Comparison of ENCODE assay signal across 18 cellular contexts in the genomic region with DNA sequence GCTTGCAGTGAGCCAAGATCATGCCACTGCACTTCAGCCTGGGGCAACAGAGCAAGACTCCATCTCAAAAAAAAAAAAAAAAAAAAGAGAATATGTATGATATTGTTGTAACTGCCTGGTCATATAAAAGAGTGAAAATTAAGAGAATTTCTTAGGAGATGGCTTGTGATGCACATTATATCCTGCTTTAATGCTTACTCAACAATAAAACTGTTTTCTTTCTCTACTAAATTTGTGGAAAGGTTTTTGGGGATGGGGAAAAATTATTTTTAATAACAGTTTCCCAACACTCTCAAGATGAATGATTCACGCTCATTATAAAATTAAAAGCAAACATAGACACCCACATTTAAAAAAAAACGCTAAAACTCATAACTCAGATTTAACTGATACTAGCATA.
DNase-seq lines count a peak whose midpoint lies in the region; ATAC-seq and TF ChIP-seq lines count a peak whose summit lies in the region.
"Had no signal": no experiment of that assay in that cellular context is flagged by ENCODE, and none has a peak within 500 bp of the region (broad histone marks: within the 10 kb centered on the region; RNA-seq: fewer than 3 reads in every experiment).

No MANE protein-coding gene starts in this region.

- no peak overlapping the region for H2AFZ ChIP-seq in GM23338
- H2AFZ ChIP-seq: GM23248 had no signal

- POLR2A ChIA-PET in WTC11 (lab: Charles Lee), result no interaction called here

- no peaks in the 10 kb centered on the region for H4K20me1 ChIP-seq in GM23338 (replicated peaks; ENCODE audit: insufficient read depth)
- H4K20me1 ChIP-seq: BLaER1 had no signal

- ATAC-seq in GM23338 (no peak), WTC11 (no peak)
- ATAC-seq: CD8-positive, alpha-beta T cell; GM12878 had no signal

- H3K4me3 ChIP-seq in GM23338 (no peak overlapping the region), iPS-18a (ENCODE audit: low read length) (peak overlapping the region; percentile 51)
- H3K4me3 ChIP-seq: BLaER1, GM12878, GM23248, HAP-1 had no signal

- CTCF ChIA-PET in WTC11 (lab: Charles Lee), result no interaction called here

- no peaks in the 10 kb centered on the region for H3K79me2 ChIP-seq in GM23338 (replicated peaks; ENCODE audit: insufficient read depth)

- H3K9me3 Mint-ChIP-seq in GM23338 (peaks cover 10% of the 10 kb centered on the region; the same call in 1 of the 3 replicates), WTC11 (peaks cover 21% of the 10 kb centered on the region)

- H3K9me3 ChIP-seq in iPS-18a (ENCODE audit: control insufficient read depth, low read depth, low read length), result no peaks in the 10 kb centered on the region
- H3K9me3 ChIP-seq: BLaER1, HAP-1 had no signal

- peaks cover 3% of the 10 kb centered on the region for H3K27me3 Mint-ChIP-seq in GM23338 (ENCODE audit: insufficient read depth, low read depth, poor library complexity)
- no peaks in the 10 kb centered on the region for H3K27me3 Mint-ChIP-seq in WTC11 (ENCODE audit: low read depth)
- H3K27me3 Mint-ChIP-seq: B cell; CD4-positive, CD25-positive, alpha-beta regulatory T cell had no signal

- H3K4me1 ChIP-seq in GM23338 (ENCODE audit: insufficient read depth) (peaks cover 10% of the 10 kb centered on the region; the same call in 1 of the 2 replicates), iPS-18a (ENCODE audit: control insufficient read depth, low read depth, low read length) (peaks cover 12% of the 10 kb centered on the region)
- H3K4me1 ChIP-seq: BLaER1 had no signal

- H3K4me1 Mint-ChIP-seq in GM23338 (peaks cover 6% of the 10 kb centered on the region; the same call in 2 of the 3 replicates), WTC11 (peaks cover 12% of the 10 kb centered on the region)
- H3K4me1 Mint-ChIP-seq: B cell; CD4-positive, CD25-positive, alpha-beta regulatory T cell had no signal

- H3K27ac Mint-ChIP-seq in GM23338 (no peak overlapping the region), WTC11 (0 out of 2 replicates have a peak overlapping the region, but pooled peaks have one; percentile 70)
- H3K27ac Mint-ChIP-seq: B cell; CD4-positive, CD25-positive, alpha-beta regulatory T cell; CD8-positive, alpha-beta T cell had no signal

- no peak overlapping the region for H3K4me2 ChIP-seq in GM23338
- H3K4me2 ChIP-seq: BLaER1 had no signal

- H3K9me2 ChIP-seq in GM23338 (ENCODE audit: insufficient read depth), result peaks cover 12% of the 10 kb centered on the region; the same call in 1 of the 2 replicates

- H3K36me3 Mint-ChIP-seq in GM23338 (ENCODE audit: low read depth) (peaks cover 24% of the 10 kb centered on the region; the same call in 2 of the 3 replicates), WTC11 (peaks cover 28% of the 10 kb centered on the region)
- H3K36me3 Mint-ChIP-seq: CD4-positive, CD25-positive, alpha-beta regulatory T cell; CD8-positive, alpha-beta T cell had no signal

- H3K4me3 Mint-ChIP-seq in GM23338 (no peak overlapping the region), WTC11 (no peak overlapping the region)
- H3K4me3 Mint-ChIP-seq: B cell; CD4-positive, CD25-positive, alpha-beta regulatory T cell; CD8-positive, alpha-beta T cell had no signal

- H3K27ac ChIP-seq in GM23338 (ENCODE audit: low read depth) (peak overlapping the region; percentile 91), iPS-18a (ENCODE audit: low read length) (no peak overlapping the region)
- H3K27ac ChIP-seq: BLaER1, C4-2B, GM23248 had no signal

- H3K36me3 ChIP-seq in GM23338 (ENCODE audit: insufficient read depth), result no peaks in the 10 kb centered on the region
- H3K36me3 ChIP-seq in iPS-18a (ENCODE audit: control insufficient read depth, low read depth, low read length), result peaks cover 60% of the 10 kb centered on the region
- H3K36me3 ChIP-seq: BLaER1, HAP-1 had no signal

- 0 out of 2 replicates have a peak, but pooled peaks cover 5% of the 10 kb centered on the region for H3F3A ChIP-seq in GM23338 (replicated peaks; ENCODE audit: low read depth)

- TF ChIP-seq CTCF in GM23338 (conservative IDR thresholded peaks at IDR 0.05; ENCODE audit: low read depth in 2 of 2) (no peak), WTC11 (IDR thresholded peaks at IDR 0.05) (no peak)

- no peak overlapping the region for H3K9ac ChIP-seq in iPS-18a (ENCODE audit: low read length)
- H3K9ac ChIP-seq: BLaER1, GM23248 had no signal

- no peaks in the 10 kb centered on the region for H3K27me3 ChIP-seq in GM23338 (ENCODE audit: insufficient read depth)
- no peaks in the 10 kb centered on the region for H3K27me3 ChIP-seq in iPS-18a (ENCODE audit: control insufficient read depth, insufficient read depth, low read length)
- H3K27me3 ChIP-seq: BLaER1 had no signal

- DNase-seq in GM23338 (ENCODE audit: low spot score) (no peak), WTC11 (ENCODE audit: low spot score) (no peak), cerebellar cortex (ENCODE audit: low spot score) (no peak), COLO829 (ENCODE audit: low spot score) (no peak), kidney tubule cell (ENCODE audit: low spot score) (no peak)
- DNase-seq: CD4-positive, CD25-positive, alpha-beta regulatory T cell; CD8-positive, alpha-beta T cell; DMS 273 treated with DMSO at 0.1 percent for 48 hours; DMS79; EL; GDM1; GM23248 had no signal

TF ChIP-seq in GM23338, 12 proteins besides CTCF, POLR2A, EP300 and RAD21:
- TF ChIP-seq, protein P1, sequence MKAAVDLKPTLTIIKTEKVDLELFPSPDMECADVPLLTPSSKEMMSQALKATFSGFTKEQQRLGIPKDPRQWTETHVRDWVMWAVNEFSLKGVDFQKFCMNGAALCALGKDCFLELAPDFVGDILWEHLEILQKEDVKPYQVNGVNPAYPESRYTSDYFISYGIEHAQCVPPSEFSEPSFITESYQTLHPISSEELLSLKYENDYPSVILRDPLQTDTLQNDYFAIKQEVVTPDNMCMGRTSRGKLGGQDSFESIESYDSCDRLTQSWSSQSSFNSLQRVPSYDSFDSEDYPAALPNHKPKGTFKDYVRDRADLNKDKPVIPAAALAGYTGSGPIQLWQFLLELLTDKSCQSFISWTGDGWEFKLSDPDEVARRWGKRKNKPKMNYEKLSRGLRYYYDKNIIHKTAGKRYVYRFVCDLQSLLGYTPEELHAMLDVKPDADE (IDR thresholded peaks at IDR 0.05), result no peak
- TF ChIP-seq EZH2phosphoT487 (IDR thresholded peaks at IDR 0.05; ENCODE audit: unreplicated experiment) (no peak), STAT1 (IDR thresholded peaks at IDR 0.05; ENCODE audit: unreplicated experiment) (no peak), ZNF114 (CRISPR knock-in tag; IDR thresholded peaks at IDR 0.05) (no peak)

TF ChIP-seq in WTC11, 78 proteins besides CTCF, POLR2A, EP300 and RAD21:
- no peak for TF ChIP-seq PRRX2 (CRISPR knock-in tag; IDR thresholded peaks at IDR 0.05)
- no peak for TF ChIP-seq ELF4 (CRISPR knock-in tag; IDR thresholded peaks at IDR 0.05; ENCODE audit: low read depth)
- TF ChIP-seq, protein P2, sequence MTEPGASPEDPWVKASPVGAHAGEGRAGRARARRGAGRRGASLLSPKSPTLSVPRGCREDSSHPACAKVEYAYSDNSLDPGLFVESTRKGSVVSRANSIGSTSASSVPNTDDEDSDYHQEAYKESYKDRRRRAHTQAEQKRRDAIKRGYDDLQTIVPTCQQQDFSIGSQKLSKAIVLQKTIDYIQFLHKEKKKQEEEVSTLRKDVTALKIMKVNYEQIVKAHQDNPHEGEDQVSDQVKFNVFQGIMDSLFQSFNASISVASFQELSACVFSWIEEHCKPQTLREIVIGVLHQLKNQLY (CRISPR knock-in tag; IDR thresholded peaks at IDR 0.05), result no peak
- TF ChIP-seq JUN (CRISPR knock-in tag; IDR thresholded peaks at IDR 0.05), result no peak
- TF ChIP-seq, protein P3, sequence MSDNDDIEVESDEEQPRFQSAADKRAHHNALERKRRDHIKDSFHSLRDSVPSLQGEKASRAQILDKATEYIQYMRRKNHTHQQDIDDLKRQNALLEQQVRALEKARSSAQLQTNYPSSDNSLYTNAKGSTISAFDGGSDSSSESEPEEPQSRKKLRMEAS (CRISPR knock-in tag; IDR thresholded peaks at IDR 0.05), result no peak
- TF ChIP-seq OVOL2 (CRISPR knock-in tag; IDR thresholded peaks at IDR 0.05; ENCODE audit: borderline replicate concordance), result no peak
- TF ChIP-seq SMAD4 (CRISPR knock-in tag; IDR thresholded peaks at IDR 0.05), result no peak
- no peak for TF ChIP-seq ZNF232 (CRISPR knock-in tag; IDR thresholded peaks at IDR 0.05)
- TF ChIP-seq, protein P4, sequence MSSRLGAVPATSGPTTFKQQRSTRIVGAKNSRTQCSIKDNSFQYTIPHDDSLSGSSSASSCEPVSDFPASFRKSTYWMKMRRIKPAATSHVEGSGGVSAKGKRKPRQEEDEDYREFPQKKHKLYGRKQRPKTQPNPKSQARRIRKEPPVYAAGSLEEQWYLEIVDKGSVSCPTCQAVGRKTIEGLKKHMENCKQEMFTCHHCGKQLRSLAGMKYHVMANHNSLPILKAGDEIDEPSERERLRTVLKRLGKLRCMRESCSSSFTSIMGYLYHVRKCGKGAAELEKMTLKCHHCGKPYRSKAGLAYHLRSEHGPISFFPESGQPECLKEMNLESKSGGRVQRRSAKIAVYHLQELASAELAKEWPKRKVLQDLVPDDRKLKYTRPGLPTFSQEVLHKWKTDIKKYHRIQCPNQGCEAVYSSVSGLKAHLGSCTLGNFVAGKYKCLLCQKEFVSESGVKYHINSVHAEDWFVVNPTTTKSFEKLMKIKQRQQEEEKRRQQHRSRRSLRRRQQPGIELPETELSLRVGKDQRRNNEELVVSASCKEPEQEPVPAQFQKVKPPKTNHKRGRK (CRISPR knock-in tag; IDR thresholded peaks at IDR 0.05; ENCODE audit: borderline replicate concordance), result no peak
- TF ChIP-seq, protein P5, sequence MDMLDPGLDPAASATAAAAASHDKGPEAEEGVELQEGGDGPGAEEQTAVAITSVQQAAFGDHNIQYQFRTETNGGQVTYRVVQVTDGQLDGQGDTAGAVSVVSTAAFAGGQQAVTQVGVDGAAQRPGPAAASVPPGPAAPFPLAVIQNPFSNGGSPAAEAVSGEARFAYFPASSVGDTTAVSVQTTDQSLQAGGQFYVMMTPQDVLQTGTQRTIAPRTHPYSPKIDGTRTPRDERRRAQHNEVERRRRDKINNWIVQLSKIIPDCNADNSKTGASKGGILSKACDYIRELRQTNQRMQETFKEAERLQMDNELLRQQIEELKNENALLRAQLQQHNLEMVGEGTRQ (CRISPR knock-in tag; IDR thresholded peaks at IDR 0.05), result no peak
